1 cellular context compared by ENCODE assay signal in genomic region chr12:123358035-123358434, GRCh38.
TF ChIP-seq lines count a peak whose summit lies in the region.

No MANE protein-coding gene starts in this region.

TF ChIP-seq in K562, 482 proteins besides CTCF, POLR2A, EP300 and RAD21:
- TF ChIP-seq NFE2 (IDR thresholded peaks at IDR 0.05; ENCODE audit: low read depth) (peak; percentile 44; the same call in 1 of the 2 replicates), ZNF212 (CRISPR knock-in tag; IDR thresholded peaks at IDR 0.05) (no peak)
